ENCODE assay signal across 36 cellular contexts in genomic region chr1:242506724-242507123, GRCh38. TPM values are rescaled to one million over a fixed set of nuclear protein-coding genes. Genes with fewer than 3 reads are reported as not detected.
"Had no signal": no experiment of that assay in that cellular context is flagged by ENCODE, and none has a peak within 500 bp of the region (broad histone marks: within the 10 kb centered on the region; RNA-seq: fewer than 3 reads in every experiment).

No MANE protein-coding gene starts in this region.

- H3K9me3 ChIP-seq: MG63 had no signal

- DNase-seq: Karpas-422, Kasumi-1, MG63, MM.1S, MV-4-11, NCI-H1048, NCI-H1092, NCI-H1092 treated with DMSO at 0.1 percent for 48 hours, NCI-H1105, NCI-H1105 treated with DMSO at 0.1 percent for 48 hours, NCI-H1417, NCI-H1417 treated with DMSO at 0.1 percent for 48 hours, NCI-H1436, NCI-H1436 treated with DMSO at 0.1 percent for 48 hours, NCI-H146, NCI-H1694, NCI-H1694 treated with DMSO at 0.1 percent for 48 hours, NCI-H187, NCI-H187 treated with DMSO at 0.1 percent for 48 hours, NCI-H1930, NCI-H2029, NCI-H2029 treated with DMSO at 0.1 percent for 48 hours, NCI-H2081, NCI-H2081 treated with DMSO at 0.1 percent for 48 hours, NCI-H2107, NCI-H2171, NCI-H2171 treated with DMSO at 0.1 percent for 48 hours, NCI-H2227 treated with DMSO at 0.1 percent for 48 hours, NCI-H226, NCI-H345, NCI-H446, NCI-H446 treated with DMSO at 0.1 percent for 48 hours, NCI-H510A, NCI-H510A treated with DMSO at 0.1 percent for 48 hours had no signal

- H3K36me3 ChIP-seq: MG63 had no signal

- H3K4me3 ChIP-seq: MG63 had no signal

RNA-seq across cellular contexts. Expression of gene PLD5, which starts 17.8 kb away (rescaled TPM):
- total RNA-seq: M059J, NCI-H460 had no signal
